ENCODE assay signal across 1 cellular context in the genomic region with DNA sequence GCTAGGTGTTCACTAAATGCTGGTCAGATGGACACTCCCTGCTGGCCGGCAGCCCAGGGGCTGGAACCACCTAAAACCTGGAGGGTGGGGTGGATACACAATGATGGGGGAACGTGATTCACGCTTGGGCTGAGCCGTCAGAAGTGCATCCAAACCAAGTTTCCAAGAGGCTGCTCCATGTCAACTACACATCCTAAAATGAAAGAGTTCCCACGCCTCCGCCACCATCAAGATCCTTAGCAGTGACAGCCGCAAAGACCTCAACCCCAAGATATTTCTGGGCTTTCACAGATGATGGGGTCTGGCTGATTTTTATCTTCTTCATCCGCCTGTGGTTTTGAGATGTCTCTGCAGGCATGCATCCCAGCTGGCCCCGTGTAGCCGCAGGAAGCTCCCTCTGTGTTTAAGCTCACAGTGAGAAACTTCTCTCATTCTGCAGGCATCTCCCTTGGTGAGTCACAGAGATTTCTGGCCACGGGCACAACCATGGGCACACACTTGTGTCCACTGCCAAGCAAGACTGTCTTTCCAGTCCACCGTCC.
TF ChIP-seq lines count a peak whose summit lies in the region.

No MANE protein-coding gene starts in this region.

TF ChIP-seq in SK-N-SH, 30 proteins besides CTCF, POLR2A, EP300 and RAD21 (continued from another document):
- TF ChIP-seq TEAD4 (IDR thresholded peaks at IDR 0.05; ENCODE audit: borderline replicate concordance, insufficient read depth), result peak; percentile 67; the same call in 1 of the 2 replicates
- no peak for TF ChIP-seq FOXJ3 (CRISPR knock-in tag; IDR thresholded peaks at IDR 0.05)
- no peak for TF ChIP-seq RCOR1 (IDR thresholded peaks at IDR 0.05; ENCODE audit: low read length)
- peak; percentile 71; the same call in 1 of the 2 replicates for TF ChIP-seq JUND (IDR thresholded peaks at IDR 0.05)
- TF ChIP-seq FOXM1 (IDR thresholded peaks at IDR 0.05; ENCODE audit: low read depth), result no peak; the same call in 1 of the 2 replicates
- TF ChIP-seq FOSL2 (IDR thresholded peaks at IDR 0.05; ENCODE audit: borderline replicate concordance, low read depth), result peak; percentile 44; the same call in 1 of the 2 replicates
- peak; percentile 95 for TF ChIP-seq TCF12 (IDR thresholded peaks at IDR 0.05)
- TF ChIP-seq, protein P1, sequence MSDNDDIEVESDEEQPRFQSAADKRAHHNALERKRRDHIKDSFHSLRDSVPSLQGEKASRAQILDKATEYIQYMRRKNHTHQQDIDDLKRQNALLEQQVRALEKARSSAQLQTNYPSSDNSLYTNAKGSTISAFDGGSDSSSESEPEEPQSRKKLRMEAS (IDR thresholded peaks at IDR 0.05; ENCODE audit: low read depth), result peak; percentile 75
- no peak for TF ChIP-seq NRF1 (IDR thresholded peaks at IDR 0.05; ENCODE audit: low read depth, low read length)
- TF ChIP-seq, protein P2, sequence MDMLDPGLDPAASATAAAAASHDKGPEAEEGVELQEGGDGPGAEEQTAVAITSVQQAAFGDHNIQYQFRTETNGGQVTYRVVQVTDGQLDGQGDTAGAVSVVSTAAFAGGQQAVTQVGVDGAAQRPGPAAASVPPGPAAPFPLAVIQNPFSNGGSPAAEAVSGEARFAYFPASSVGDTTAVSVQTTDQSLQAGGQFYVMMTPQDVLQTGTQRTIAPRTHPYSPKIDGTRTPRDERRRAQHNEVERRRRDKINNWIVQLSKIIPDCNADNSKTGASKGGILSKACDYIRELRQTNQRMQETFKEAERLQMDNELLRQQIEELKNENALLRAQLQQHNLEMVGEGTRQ (IDR thresholded peaks at IDR 0.05; ENCODE audit: borderline replicate concordance, low read depth, low read length), result no peak
- TF ChIP-seq ELF1 (IDR thresholded peaks at IDR 0.05), result no peak
- no peak; the same call in 1 of the 2 replicates for TF ChIP-seq RXRA (IDR thresholded peaks at IDR 0.05; ENCODE audit: borderline replicate concordance, low read depth)
- TF ChIP-seq RFX5 (IDR thresholded peaks at IDR 0.05; ENCODE audit: low read length), result no peak
- peak; percentile 23; the same call in 1 of the 2 replicates for TF ChIP-seq MEF2A (IDR thresholded peaks at IDR 0.05; ENCODE audit: borderline replicate concordance, low read depth)
